9 cellular contexts compared by ENCODE assay signal in genomic region chr1:174830019-174830418, GRCh38.
"Had no signal": no experiment of that assay in that cellular context is flagged by ENCODE, and none has a peak within 500 bp of the region (broad histone marks: within the 10 kb centered on the region; RNA-seq: fewer than 3 reads in every experiment).

No MANE protein-coding gene starts in this region.

- H2AFZ ChIP-seq: GM23338 had no signal

- H3K27me3 Mint-ChIP-seq: IgD-negative memory B cell had no signal

- H3K9me3 Mint-ChIP-seq: GM23338, H9, IgD-negative memory B cell had no signal

- H3K27ac ChIP-seq: HL-60 had no signal

- H3K27ac Mint-ChIP-seq: GM23338, H9, IgD-negative memory B cell had no signal

- DNase-seq: H9, HCEC 1CT, KG1 had no signal

- ATAC-seq: GM23338, HepG2 had no signal

- FAIRE-seq: H1, H54, HepG2 had no signal

- H3K4me3 Mint-ChIP-seq: GM23338, H9, IgD-negative memory B cell had no signal

- H3K4me2 ChIP-seq: GM23338 had no signal

- H3K4me1 Mint-ChIP-seq: GM23338, H9 had no signal

- H3K4me3 ChIP-seq: GM23338 had no signal
